In genomic region chr7:6579446-6579845, GRCh38 we compare ENCODE assay signal across 10 cellular contexts. TPM values are rescaled to one million over a fixed set of nuclear protein-coding genes. Genes with fewer than 3 reads are reported as not detected.
DNase-seq lines count a peak whose midpoint lies in the region; ATAC-seq and TF ChIP-seq lines count a peak whose summit lies in the region.
"Had no signal": no experiment of that assay in that cellular context is flagged by ENCODE, and none has a peak within 500 bp of the region (broad histone marks: within the 10 kb centered on the region; RNA-seq: fewer than 3 reads in every experiment).

No MANE protein-coding gene starts in this region.

- intact Hi-C loops in CD4-positive, alpha-beta T cell (cut with DNase I, micrococcal nuclease): loop anchor here (5.0 kb wide), 2 partner anchors 47 to 128 kb away; partner anchors contain the start of gene ZNF12 (in 1 of the 2)
- intact Hi-C loops in activated B cell treated with CpG ODN at 0.5 μM for 24 hours (cut with micrococcal nuclease) (loop anchor here (5.0 kb wide), 1 partner anchor 148 kb away; no protein-coding TSS in a partner anchor), lower lobe of right lung (cut with DNase I) (no loop called here)

- ATAC-seq in CD4-positive, alpha-beta T cell (ENCODE audit: poor library complexity): no peak
- ATAC-seq in activated B cell treated with CpG ODN at 0.5 μM for 24 hours (ENCODE audit: low read depth) (no peak), lower lobe of right lung (no peak), HG03196 (IDR thresholded peaks at IDR 0.05; ENCODE audit: unreplicated experiment) (no peak), HG02973 (IDR thresholded peaks at IDR 0.05; ENCODE audit: unreplicated experiment) (no peak)

- H3K4me3 ChIP-seq in H7 (ENCODE audit: insufficient read depth, low read depth, low read length) (no peak overlapping the region), lower lobe of right lung (no peak overlapping the region)

- H3K4me1 ChIP-seq in lower lobe of right lung: peaks cover 8% of the 10 kb centered on the region

- H3K36me3 ChIP-seq in H7 (replicated peaks; ENCODE audit: control insufficient read depth, insufficient read depth, low read length): peaks cover 18% of the 10 kb centered on the region
- peaks cover 46% of the 10 kb centered on the region for H3K36me3 ChIP-seq in lower lobe of right lung

- H3K9me3 ChIP-seq in CD4-positive, alpha-beta T cell (ENCODE audit: control insufficient read depth, low read length): no peaks in the 10 kb centered on the region
- no peaks in the 10 kb centered on the region for H3K9me3 ChIP-seq in lower lobe of right lung

- H3K27me3 ChIP-seq in CD4-positive, alpha-beta T cell (ENCODE audit: control insufficient read depth, insufficient read depth, low read length): no peaks in the 10 kb centered on the region
- no peaks in the 10 kb centered on the region for H3K27me3 ChIP-seq in H7 (ENCODE audit: control insufficient read depth, insufficient read depth, low read length)
- no peaks in the 10 kb centered on the region for H3K27me3 ChIP-seq in lower lobe of right lung (ENCODE audit: low read depth)

- H3K27me3 Mint-ChIP-seq in CD4-positive, alpha-beta T cell: no peaks in the 10 kb centered on the region
- no peaks in the 10 kb centered on the region for H3K27me3 Mint-ChIP-seq in activated B cell treated with CpG ODN at 0.5 μM for 24 hours

- H3K4me1 Mint-ChIP-seq in CD4-positive, alpha-beta T cell (ENCODE audit: low read depth): peaks cover 14% of the 10 kb centered on the region
- peaks cover 26% of the 10 kb centered on the region for H3K4me1 Mint-ChIP-seq in activated B cell treated with CpG ODN at 0.5 μM for 24 hours

- peak overlapping the region; percentile 63 for H3K27ac Mint-ChIP-seq in CD4-positive, alpha-beta T cell
- H3K27ac Mint-ChIP-seq in activated B cell treated with CpG ODN at 0.5 μM for 24 hours: peak overlapping the region; percentile 35

- no peak for TF ChIP-seq CTCF in CD4-positive, alpha-beta T cell (IDR thresholded peaks at IDR 0.05)
- TF ChIP-seq CTCF in activated B cell treated with CpG ODN at 0.5 μM for 24 hours (IDR thresholded peaks at IDR 0.05): no peak
- TF ChIP-seq CTCF in lower lobe of right lung (IDR thresholded peaks at IDR 0.05): peak; percentile 11

- no peaks in the 10 kb centered on the region for H3K9me3 Mint-ChIP-seq in CD4-positive, alpha-beta T cell
- no peaks in the 10 kb centered on the region for H3K9me3 Mint-ChIP-seq in activated B cell treated with CpG ODN at 0.5 μM for 24 hours

- DNase-seq in CD4-positive, alpha-beta T cell: no peak
- peak; percentile 59 for DNase-seq in H7
- no peak for DNase-seq in activated B cell treated with CpG ODN at 0.5 μM for 24 hours
- no peak for DNase-seq in lower lobe of right lung
- DNase-seq in KG1 (lab: John Stamatoyannopoulos, UW): no peak
- no peak for DNase-seq in COLO668 (lab: John Stamatoyannopoulos, UW; ENCODE audit: unreplicated experiment)
- DNase-seq: NCI-H510A treated with DMSO at 0.1 percent for 48 hours, substantia nigra had no signal

- CTCF ChIA-PET in CD4-positive, alpha-beta T cell (lab: Charles Lee): interaction anchor here (1.1 kb wide), 1 partner anchor 11 kb away, joined by 5 read pairs; the partner anchor contains the start of gene INTS15
- CTCF ChIA-PET in activated B cell treated with CpG ODN at 0.5 μM for 24 hours (lab: Charles Lee): no interaction called here

- peaks cover 54% of the 10 kb centered on the region for H3K36me3 Mint-ChIP-seq in CD4-positive, alpha-beta T cell (ENCODE audit: low read depth)
- H3K36me3 Mint-ChIP-seq in activated B cell treated with CpG ODN at 0.5 μM for 24 hours (ENCODE audit: low read depth): peaks cover 45% of the 10 kb centered on the region

- H3K4me3 Mint-ChIP-seq in CD4-positive, alpha-beta T cell: peak overlapping the region; percentile 65
- no peak overlapping the region for H3K4me3 Mint-ChIP-seq in activated B cell treated with CpG ODN at 0.5 μM for 24 hours

- H3K27ac ChIP-seq in CD4-positive, alpha-beta T cell (ENCODE audit: low read depth, low read length): no peak overlapping the region
- no peak overlapping the region for H3K27ac ChIP-seq in lower lobe of right lung

- POLR2A ChIA-PET in CD4-positive, alpha-beta T cell (lab: Charles Lee): no interaction called here
- POLR2A ChIA-PET in activated B cell treated with CpG ODN at 0.5 μM for 24 hours (lab: Charles Lee): no interaction called here

RNA-seq across cellular contexts. Expression of gene ZDHHC4, which starts 2.2 kb away (rescaled TPM):
- 10 to 100 TPM; 32.1 to 32.9 TPM for total RNA-seq in CD4-positive, alpha-beta T cell
- 54.8 and 63.2 TPM in 2 replicates for total RNA-seq in H7 (2014; rRNA removed; shearing (Covaris generic))
- total RNA-seq in activated B cell treated with CpG ODN at 0.5 μM for 24 hours (33.2 and 37.4 TPM in 2 replicates), lower lobe of right lung (41.8 TPM)

RNA-seq across cellular contexts. Expression of gene INTS15, which starts 10.4 kb away (rescaled TPM):
- total RNA-seq in CD4-positive, alpha-beta T cell: 10 to 100 TPM; 39.3 to 41.8 TPM
- 24.7 and 30.7 TPM in 2 replicates for total RNA-seq in H7 (2014; rRNA removed; shearing (Covaris generic))
- total RNA-seq in activated B cell treated with CpG ODN at 0.5 μM for 24 hours (49.0 and 49.9 TPM in 2 replicates), lower lobe of right lung (33.2 TPM)

RNA-seq across cellular contexts. Expression of gene GRID2IP, which starts 28.2 kb away (rescaled TPM):
- total RNA-seq in CD4-positive, alpha-beta T cell: under 1 TPM; 0.36 to 0.39 TPM
- total RNA-seq in H7 (2014; rRNA removed; shearing (Covaris generic)): 0.28 and 0.33 TPM in 2 replicates
- 0.93 and 1.3 TPM in 2 replicates for total RNA-seq in activated B cell treated with CpG ODN at 0.5 μM for 24 hours
- 0.41 TPM for total RNA-seq in lower lobe of right lung

RNA-seq across cellular contexts. Expression of gene ZNF853, which starts 36.0 kb away (rescaled TPM):
- 1 to 10 TPM; 2.5 to 2.7 TPM for total RNA-seq in CD4-positive, alpha-beta T cell
- 6.4 and 6.5 TPM in 2 replicates for total RNA-seq in H7 (2014; rRNA removed; shearing (Covaris generic))
- total RNA-seq in activated B cell treated with CpG ODN at 0.5 μM for 24 hours (2.8 and 3.2 TPM in 2 replicates), lower lobe of right lung (4.4 TPM)

RNA-seq across cellular contexts. Expression of gene ZNF316, which starts 57.7 kb away (rescaled TPM):
- 10 to 100 TPM; 46.2 to 49.7 TPM for total RNA-seq in CD4-positive, alpha-beta T cell
- 7.6 and 10.0 TPM in 2 replicates for total RNA-seq in H7 (2014; rRNA removed; shearing (Covaris generic))
- total RNA-seq in activated B cell treated with CpG ODN at 0.5 μM for 24 hours (40.3 and 43.8 TPM in 2 replicates), lower lobe of right lung (43.2 TPM)
